ENCODE assay signal across 8 cellular contexts in the genomic region with DNA sequence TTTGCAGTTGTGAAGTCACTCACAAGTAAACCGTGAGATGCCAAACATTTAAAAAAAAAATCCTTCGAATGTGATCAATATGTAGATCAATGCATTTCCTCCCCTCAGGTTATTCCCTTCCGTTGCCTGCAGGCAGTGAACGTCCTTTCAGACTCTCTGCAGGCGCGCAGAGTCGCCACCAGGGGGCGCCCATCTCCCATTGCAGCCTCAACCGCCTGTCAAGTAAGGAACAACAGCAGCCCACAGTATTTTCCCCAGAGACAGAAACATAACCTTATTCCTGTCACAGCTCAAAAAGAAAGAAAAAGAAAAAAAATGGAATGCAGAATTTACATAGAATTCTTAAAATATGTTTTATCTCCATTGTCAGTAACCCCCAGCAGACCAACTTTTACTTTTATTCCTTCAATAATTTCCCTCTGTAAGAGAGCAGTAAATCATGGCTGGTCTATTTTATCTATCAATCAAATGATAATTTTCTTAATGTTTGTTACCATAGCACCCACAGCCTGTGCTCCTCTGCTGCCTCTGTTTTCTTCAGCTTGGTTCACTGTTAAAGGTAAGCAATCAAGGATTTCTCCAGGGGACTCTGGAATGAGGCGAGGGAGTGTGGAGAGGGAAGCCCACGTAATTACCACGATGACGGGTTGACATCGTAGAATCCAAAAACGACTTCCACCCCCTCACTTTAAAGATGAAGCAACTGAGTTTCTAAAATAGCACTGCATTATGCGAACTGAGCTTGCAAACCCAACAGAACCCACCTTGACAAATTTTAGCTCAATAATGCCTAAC.
DNase-seq lines count a peak whose midpoint lies in the region; ATAC-seq and TF ChIP-seq lines count a peak whose summit lies in the region.

No MANE protein-coding gene starts in this region.

- H3K4me1 ChIP-seq in SJSA1 (replicated peaks) (peaks cover 13% of the 10 kb centered on the region), cardiac muscle cell (ENCODE audit: low read depth) (no peaks in the 10 kb centered on the region)

- H3K27ac ChIP-seq in SJSA1 (no peak overlapping the region), cardiac muscle cell (no peak overlapping the region)

- no peaks in the 10 kb centered on the region; the same call in 1 of the 2 replicates for H3K9me3 ChIP-seq in SJSA1 (replicated peaks)
- no peaks in the 10 kb centered on the region for H3K9me3 ChIP-seq in cardiac muscle cell (ENCODE audit: low read depth)

- H3K4me3 ChIP-seq in GM06990 (replicated peaks; ENCODE audit: low read depth, low read length) (no peak overlapping the region), SJSA1 (no peak overlapping the region), cardiac muscle cell (no peak overlapping the region)

- H3K36me3 ChIP-seq in GM06990 (ENCODE audit: control insufficient read depth, insufficient read depth, low read length) = no peaks in the 10 kb centered on the region
- H3K36me3 ChIP-seq in SJSA1 = no peaks in the 10 kb centered on the region
- no peaks in the 10 kb centered on the region for H3K36me3 ChIP-seq in cardiac muscle cell

- H3K27me3 ChIP-seq in GM06990 (replicated peaks; ENCODE audit: control insufficient read depth, insufficient read depth, low read length) (no peaks in the 10 kb centered on the region), SJSA1 (replicated peaks) (peaks cover 33% of the 10 kb centered on the region), cardiac muscle cell (no peaks in the 10 kb centered on the region)

- DNase-seq in GM06990 (ENCODE audit: extremely low read depth, insufficient read length) (no peak), KBM-7 (peak; percentile 74), SJSA1 (ENCODE audit: low read depth in 1 of 2, low spot score in 2 of 2) (peak; percentile 79 to 86), cardiac muscle cell (ENCODE audit: low read depth in 1 of 2, low spot score in 1 of 2) (peak; percentile 79 to 80), renal cortical epithelial cell (ENCODE audit: low read depth) (peak; percentile 36), T1000 (lab: John Stamatoyannopoulos, UW) (no peak)
- peak; percentile 51 for DNase-seq in activated naive CD4-positive, alpha-beta T cell treated with anti-CD3 and anti-CD28 coated beads, Interleukin-2, amount 50 U/mL, for 16 hours

- ATAC-seq in GM21786 (IDR thresholded peaks at IDR 0.05; ENCODE audit: unreplicated experiment) = peak; percentile 97

- peak; percentile 98 for TF ChIP-seq CTCF in GM06990 (IDR thresholded peaks at IDR 0.05; ENCODE audit: insufficient read depth, low read length, poor library complexity, severe bottlenecking)
- TF ChIP-seq CTCF in cardiac muscle cell (IDR thresholded peaks at IDR 0.05; ENCODE audit: low read depth, low read length) = peak; percentile 100

- in situ Hi-C loops in KBM-7 (cut with MboI; ENCODE audit: low pct_unique_long_range_greater_than_20kb, low sequenced_read_pairs) = loop anchor here (25.0 kb wide), 1 partner anchor 957 kb away; no protein-coding TSS in a partner anchor

Comparison
In these comparisons a context has a peak if more than half of its experiments do, and no peak if none do; other contexts are left out.
1. DNase-seq: peak in KBM-7 (single experiment), SJSA1 (2 of 2), activated naive CD4-positive, alpha-beta T cell treated with anti-CD3 and anti-CD28 coated beads, Interleukin-2, amount 50 U/mL, for 16 hours (single experiment), cardiac muscle cell (2 of 2) and renal cortical epithelial cell (single experiment); none in GM06990 (single experiment) and T1000 (single experiment).